16 cellular contexts compared by ENCODE assay signal in genomic region chr4:94639298-94639697, GRCh38.
"Had no signal": no experiment of that assay in that cellular context is flagged by ENCODE, and none has a peak within 500 bp of the region (broad histone marks: within the 10 kb centered on the region; RNA-seq: fewer than 3 reads in every experiment).

No MANE protein-coding gene starts in this region.

- H3K27me3 ChIP-seq: pancreas, thyroid gland had no signal

- H3K27ac ChIP-seq: coronary artery, pancreas, skin epidermis, thyroid gland had no signal

- H3K4me3 ChIP-seq: coronary artery, pancreas, skin epidermis, thyroid gland had no signal

- FAIRE-seq: frontal cortex, kidney, pancreas, urothelium cell line had no signal

- ATAC-seq: naive thymus-derived CD4-positive, alpha-beta T cell; pancreas; sciatic nerve had no signal

- H3K4me1 ChIP-seq: thyroid gland had no signal

- H3K36me3 ChIP-seq: pancreas had no signal

- DNase-seq: caudate nucleus; effector CD4-positive, alpha-beta T cell; kidney; left cardiac atrium; mammary epithelial cell; naive thymus-derived CD4-positive, alpha-beta T cell; pancreas; stimulated activated CD4-positive, alpha-beta T cell treated with anti-CD3 and anti-CD28 coated beads, Interleukin-12 subunit alpha, Interleukin-12 subunit beta, amount 100 ng/mL, for 4 hours; stimulated activated CD4-positive, alpha-beta T cell treated with anti-CD3 and anti-CD28 coated beads, Interleukin-2, amount 100 ng/mL, for 48 hours; stimulated activated naive CD4-positive, alpha-beta T cell treated with Interleukin-2 at 50 U/mL for 16 hours; thyroid gland had no signal

- H3K9me3 ChIP-seq: pancreas, thyroid gland had no signal
